Comparison of ENCODE assay signal across 20 cellular contexts in the genomic region with DNA sequence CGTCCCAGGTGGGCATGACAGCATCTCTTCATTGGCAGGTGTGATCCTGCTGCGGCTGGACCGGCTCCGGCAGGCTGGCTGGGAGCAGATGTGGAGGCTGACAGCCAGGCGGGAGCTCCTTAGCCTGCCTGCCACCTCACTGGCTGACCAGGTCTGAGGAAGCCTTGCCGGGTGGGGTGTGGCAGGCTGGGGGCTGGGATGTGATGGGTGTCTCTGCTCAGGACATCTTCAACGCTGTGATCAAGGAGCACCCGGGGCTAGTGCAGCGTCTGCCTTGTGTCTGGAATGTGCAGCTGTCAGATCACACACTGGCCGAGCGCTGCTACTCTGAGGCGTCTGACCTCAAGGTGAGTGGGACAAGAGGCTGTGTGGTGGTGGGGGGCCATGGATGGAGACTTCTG. TPM values are rescaled to one million over a fixed set of nuclear protein-coding genes. Genes with fewer than 3 reads are reported as not detected.
DNase-seq lines count a peak whose midpoint lies in the region; ATAC-seq, FAIRE-seq and TF ChIP-seq lines count a peak whose summit lies in the region.
"Had no signal": no experiment of that assay in that cellular context is flagged by ENCODE, and none has a peak within 500 bp of the region (broad histone marks: within the 10 kb centered on the region; RNA-seq: fewer than 3 reads in every experiment).

No MANE protein-coding gene starts in this region.

- peak; percentile 54 for DNase-seq in activated CD4-positive, alpha-beta T cell treated with anti-CD3 and anti-CD28 coated beads, Interleukin-2, amount 10 ng/mL, durations not matched to agents 24 days and 14 days
- DNase-seq in activated CD4-positive, alpha-beta T cell treated with anti-CD3 and anti-CD28 coated beads for 48 hours, result no peak
- DNase-seq in D721Med (ENCODE audit: insufficient read length, low spot score) (peak; percentile 21), ecto neural progenitor cell (ENCODE audit: low spot score) (peak; percentile 49), sciatic nerve (ENCODE audit: low spot score) (peak; percentile 56), CD1c-positive myeloid dendritic cell (ENCODE audit: extremely low spot score) (no peak)
- DNase-seq: activated CD4-positive, alpha-beta T cell treated with anti-CD3 and anti-CD28 coated beads for 1 hour; activated CD8-positive, alpha-beta memory T cell treated with anti-CD3 and anti-CD28 coated beads, Interleukin-2, amount 50 U/mL, for 4 hours; C1 segment of cervical spinal cord; cerebellar nuclear complex; effector memory CD8-positive, alpha-beta T cell; KG1; NCI-H2029; nucleus accumbens; stimulated activated CD4-positive, alpha-beta T cell treated with anti-CD3 and anti-CD28 coated beads, Interleukin-15, amount 100 ng/mL, for 24 hours had no signal

- H3K27ac Mint-ChIP-seq in activated CD4-positive, alpha-beta T cell treated with anti-CD3 and anti-CD28 coated beads, Interleukin-2, amount 10 ng/mL, durations not matched to agents 24 days and 14 days, result no peak overlapping the region

- no peak overlapping the region for H3K4me3 Mint-ChIP-seq in activated CD4-positive, alpha-beta T cell treated with anti-CD3 and anti-CD28 coated beads, Interleukin-2, amount 10 ng/mL, durations not matched to agents 24 days and 14 days
- H3K4me3 Mint-ChIP-seq: effector memory CD8-positive, alpha-beta T cell had no signal

- FAIRE-seq in D721Med (lab: Jason Lieb, UNC), result no peak
- FAIRE-seq: A204.1 had no signal

- TF ChIP-seq CTCF in D721Med (IDR thresholded peaks at IDR 0.05; ENCODE audit: insufficient read depth, missing control alignments), result no peak

- peaks cover 24% of the 10 kb centered on the region for H3K27me3 Mint-ChIP-seq in activated CD4-positive, alpha-beta T cell treated with anti-CD3 and anti-CD28 coated beads, Interleukin-2, amount 10 ng/mL, durations not matched to agents 24 days and 14 days

- H3K36me3 Mint-ChIP-seq in activated CD4-positive, alpha-beta T cell treated with anti-CD3 and anti-CD28 coated beads, Interleukin-2, amount 10 ng/mL, durations not matched to agents 24 days and 14 days (ENCODE audit: low read depth), result no peaks in the 10 kb centered on the region

- intact Hi-C loops in activated CD4-positive, alpha-beta T cell treated with anti-CD3 and anti-CD28 coated beads, Interleukin-2, amount 10 ng/mL, durations not matched to agents 24 days and 14 days (cut with micrococcal nuclease), result no loop called here
- intact Hi-C loops in sciatic nerve (cut with DNase I), result no loop called here

- peaks cover 15% of the 10 kb centered on the region for H3K4me1 Mint-ChIP-seq in activated CD4-positive, alpha-beta T cell treated with anti-CD3 and anti-CD28 coated beads, Interleukin-2, amount 10 ng/mL, durations not matched to agents 24 days and 14 days

- ATAC-seq in sciatic nerve, result no peak
- no peak for ATAC-seq in HG03025 (IDR thresholded peaks at IDR 0.05; ENCODE audit: low FRiP score, unreplicated experiment)
- ATAC-seq in GM21576 (IDR thresholded peaks at IDR 0.05; ENCODE audit: unreplicated experiment), result no peak
- ATAC-seq: effector memory CD8-positive, alpha-beta T cell had no signal

- H3K9me3 Mint-ChIP-seq in activated CD4-positive, alpha-beta T cell treated with anti-CD3 and anti-CD28 coated beads, Interleukin-2, amount 10 ng/mL, durations not matched to agents 24 days and 14 days, result no peaks in the 10 kb centered on the region
- H3K9me3 Mint-ChIP-seq: effector memory CD8-positive, alpha-beta T cell had no signal

RNA-seq across cellular contexts. Expression of gene LARGE2, which starts 3.5 kb away (rescaled TPM):
- total RNA-seq in activated CD4-positive, alpha-beta T cell treated with anti-CD3 and anti-CD28 coated beads, Interleukin-2, amount 10 ng/mL, durations not matched to agents 24 days and 14 days, result not detected in 2 replicates
- 1.4 TPM for total RNA-seq in sciatic nerve
- total RNA-seq: glomerular endothelial cell had no signal

RNA-seq across cellular contexts. Expression of gene PEX16, which starts 8.3 kb away (rescaled TPM):
- total RNA-seq in activated CD4-positive, alpha-beta T cell treated with anti-CD3 and anti-CD28 coated beads, Interleukin-2, amount 10 ng/mL, durations not matched to agents 24 days and 14 days, result 31.3 and 34.8 TPM in 2 replicates
- total RNA-seq in sciatic nerve, result 19.0 TPM

RNA-seq across cellular contexts. Expression of gene FREY1, which starts 18.9 kb away (rescaled TPM):
- total RNA-seq in activated CD4-positive, alpha-beta T cell treated with anti-CD3 and anti-CD28 coated beads, Interleukin-2, amount 10 ng/mL, durations not matched to agents 24 days and 14 days, result 1.8 and 2.0 TPM in 2 replicates
- total RNA-seq in sciatic nerve, result not detected
- total RNA-seq: RPMI7951 had no signal

RNA-seq across cellular contexts. Expression of gene MAPK8IP1, which starts 40.5 kb away (rescaled TPM):
- total RNA-seq in activated CD4-positive, alpha-beta T cell treated with anti-CD3 and anti-CD28 coated beads, Interleukin-2, amount 10 ng/mL, durations not matched to agents 24 days and 14 days, result 0.49 and 0.83 TPM in 2 replicates
- total RNA-seq in sciatic nerve, result 285 TPM

Comparison
In these comparisons a context has a peak if more than half of its experiments do, and no peak if none do; other contexts are left out.
1. DNase-seq: peak in activated CD4-positive, alpha-beta T cell treated with anti-CD3 and anti-CD28 coated beads, Interleukin-2, amount 10 ng/mL, durations not matched to agents 24 days and 14 days (single experiment), D721Med (single experiment), ecto neural progenitor cell (single experiment) and sciatic nerve (single experiment); none in activated CD4-positive, alpha-beta T cell treated with anti-CD3 and anti-CD28 coated beads for 48 hours (single experiment) and CD1c-positive myeloid dendritic cell (single experiment).